17 cellular contexts compared by ENCODE assay signal in genomic region chr19:55468054-55468393, GRCh38. TPM values are rescaled to one million over a fixed set of nuclear protein-coding genes. Genes with fewer than 3 reads are reported as not detected.
DNase-seq lines count a peak whose midpoint lies in the region; ATAC-seq and TF ChIP-seq lines count a peak whose summit lies in the region.
"Had no signal": no experiment of that assay in that cellular context is flagged by ENCODE, and none has a peak within 500 bp of the region (broad histone marks: within the 10 kb centered on the region; RNA-seq: fewer than 3 reads in every experiment).

No MANE protein-coding gene starts in this region.

- CTCF ChIA-PET in A673 (lab: Charles Lee), result interaction anchor here (1.2 to 2.3 kb wide), 2 partner anchors 9 to 138 kb away, joined by 3 to 8 read pairs; partner anchors contain the start of gene ZNF628

- TF ChIP-seq CTCF in A673 (conservative IDR thresholded peaks at IDR 0.05; ENCODE audit: low read depth, low read length), result 0 out of 2 replicates have a peak, but pooled peaks have one; percentile 19
- TF ChIP-seq CTCF in VCaP (conservative IDR thresholded peaks at IDR 0.05), result peak; percentile 72
- TF ChIP-seq CTCF in left lung (IDR thresholded peaks at IDR 0.05), result no peak

- no peak overlapping the region for H3K27ac ChIP-seq in A673 (ENCODE audit: low read depth, low read length, poor library complexity, severe bottlenecking)
- no peak overlapping the region for H3K27ac ChIP-seq in VCaP
- H3K27ac ChIP-seq in left lung, result no peak overlapping the region
- H3K27ac ChIP-seq: BLaER1, gastrocnemius medialis, vagina had no signal

- H3K36me3 ChIP-seq in A673 (ENCODE audit: insufficient read depth, low read length, poor library complexity, severe bottlenecking) (no peaks in the 10 kb centered on the region), left lung (no peaks in the 10 kb centered on the region)
- H3K36me3 ChIP-seq: BLaER1, gastrocnemius medialis, stomach, vagina had no signal

- no peak for DNase-seq in A673 (ENCODE audit: low spot score)
- DNase-seq in left lung, result no peak
- DNase-seq in NOMO-1 treated with dmso at 0.1 percent for 144 hours (lab: John Stamatoyannopoulos, UW; ENCODE audit: unreplicated experiment), result no peak
- no peak for DNase-seq in NCI-H1105 (lab: John Stamatoyannopoulos, UW)
- DNase-seq: DMS79 treated with DMSO at 0.1 percent for 48 hours, gastrocnemius medialis, NCI-H146, NCI-H446 treated with DMSO at 0.1 percent for 48 hours had no signal

- intact Hi-C loops in A673 (cut with micrococcal nuclease; ENCODE audit: unreplicated experiment), result loop anchor here (5.0 kb wide), 1 partner anchor 34 kb away; no protein-coding TSS in a partner anchor
- intact Hi-C loops in left lung (cut with DNase I), result no loop called here

- peak; percentile 30 for ATAC-seq in GM19452 (IDR thresholded peaks at IDR 0.05; ENCODE audit: unreplicated experiment)
- peak; percentile 10 for ATAC-seq in left lung
- ATAC-seq in GM18511 (IDR thresholded peaks at IDR 0.05; ENCODE audit: unreplicated experiment), result no peak
- no peak for ATAC-seq in HG02938 (IDR thresholded peaks at IDR 0.05; ENCODE audit: unreplicated experiment)

- no peaks in the 10 kb centered on the region for H3K9me3 ChIP-seq in A673 (ENCODE audit: low read depth, low read length, poor library complexity, severe bottlenecking)
- H3K9me3 ChIP-seq in left lung, result no peaks in the 10 kb centered on the region
- H3K9me3 ChIP-seq: BLaER1, gastrocnemius medialis, stomach, vagina had no signal

- POLR2A ChIA-PET in A673 (lab: Charles Lee; ENCODE audit: low non-redundant PET), result no interaction called here

- no peak overlapping the region for H3K4me3 ChIP-seq in A673 (ENCODE audit: low read depth, low read length, poor library complexity, severe bottlenecking)
- no peak overlapping the region for H3K4me3 ChIP-seq in left lung
- H3K4me3 ChIP-seq: BLaER1, gastrocnemius medialis, stomach, vagina had no signal

- H3K4me1 ChIP-seq in A673 (ENCODE audit: insufficient read depth, low read length, poor library complexity, severe bottlenecking) (no peaks in the 10 kb centered on the region), left lung (peaks cover 0 to 8% of the 10 kb centered on the region in 2 donors)
- H3K4me1 ChIP-seq: gastrocnemius medialis had no signal

- no TSS peak for BruUV-seq in A673 (replicated peaks; lab: Mats Ljungman, UMichigan)

- H3K27me3 ChIP-seq in A673 (replicated peaks; ENCODE audit: insufficient read depth, low read depth, low read length, poor library complexity) (no peaks in the 10 kb centered on the region), left lung (no peaks in the 10 kb centered on the region)
- H3K27me3 ChIP-seq: BLaER1, stomach, vagina had no signal

RNA-seq across cellular contexts. Expression of gene C19orf85, which starts 3.5 kb away (rescaled TPM):
- total RNA-seq in A673 (2021) (not detected in 2 replicates), left lung (not detected)
- total RNA-seq: gastrocnemius medialis, mesenteric fat pad, occipital lobe, stomach, vagina had no signal

RNA-seq across cellular contexts. Expression of gene ISOC2, which starts 6.6 kb away (rescaled TPM):
- 33.2 and 40.6 TPM in 2 replicates for total RNA-seq in A673 (2021)
- 10 to 100 TPM; 36.2 to 49.4 TPM for total RNA-seq in left lung

RNA-seq across cellular contexts. Expression of gene ZNF628, which starts 8.4 kb away (rescaled TPM):
- total RNA-seq in A673 (2021) (11.9 and 16.7 TPM in 2 replicates), left lung (1 to 10 TPM; 8.7 to 9.5 TPM)

RNA-seq across cellular contexts. Expression of gene NAT14, which starts 17.0 kb away (rescaled TPM):
- total RNA-seq in A673 (2021) (55.1 and 66.0 TPM in 2 replicates), left lung (10 to 100 TPM; 22.9 to 37.2 TPM)

RNA-seq across cellular contexts. Expression of gene SSC5D, which starts 20.2 kb away (rescaled TPM):
- total RNA-seq in A673 (2021), result 1.4 and 2.2 TPM in 2 replicates
- 10 to 100 TPM in 1 of 2 donors, 1 to 10 TPM in 1; 5.3 to 45.9 TPM for total RNA-seq in left lung

Comparison
In these comparisons a context has a peak if more than half of its experiments do, and no peak if none do; other contexts are left out.
1. CTCF ChIP-seq: peak in A673 (single experiment) and VCaP (single experiment); none in left lung (0 of 2).
2. ATAC-seq: peak in GM19452 (single experiment) and left lung (single experiment); none in GM18511 (single experiment) and HG02938 (single experiment).